1 cellular context compared by ENCODE assay signal in the genomic region with DNA sequence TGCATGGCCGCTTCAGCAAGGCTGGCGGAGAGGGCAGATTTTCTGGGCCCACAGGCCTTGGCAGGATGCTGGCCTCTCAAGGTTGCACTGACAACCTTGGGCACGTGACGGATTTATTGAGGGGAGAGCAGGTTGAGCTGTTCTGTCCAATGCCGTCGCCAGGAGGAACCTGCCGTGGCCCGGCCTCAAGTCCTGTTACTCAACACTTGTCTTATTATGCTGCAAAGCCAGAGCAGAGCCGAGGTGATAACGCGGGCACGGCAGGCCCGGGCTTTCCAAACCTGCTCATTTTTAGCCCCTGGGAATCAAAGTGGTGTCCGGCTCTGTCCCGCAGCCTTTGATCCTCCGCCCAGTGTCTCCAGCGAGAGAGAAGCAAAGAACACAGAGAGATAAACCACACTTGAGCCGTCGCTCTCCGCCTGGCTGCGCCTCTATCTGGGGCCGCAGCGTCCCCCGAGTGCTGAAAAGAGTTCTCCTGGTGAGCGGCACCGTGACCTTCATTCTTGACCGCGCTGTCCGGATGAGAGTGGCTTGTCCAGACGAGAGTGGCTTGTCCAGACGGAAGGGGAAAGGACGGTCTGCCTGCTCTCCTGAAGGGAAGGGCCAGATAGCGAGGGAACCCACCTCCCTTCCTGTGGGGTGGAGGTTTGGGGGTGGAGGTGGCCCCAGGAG.
A peak's percentile ranks its signal among the peaks of the same experiment; 100 is the strongest.
TF ChIP-seq lines count a peak whose summit lies in the region.

No MANE protein-coding gene starts in this region.

TF ChIP-seq in HepG2, 621 proteins besides CTCF, POLR2A, EP300 and RAD21 (continued from another document and continues in another):
- TF ChIP-seq ZXDC (CRISPR knock-in tag; IDR thresholded peaks at IDR 0.05) (no peak), ELF1 (CRISPR knock-in tag; IDR thresholded peaks at IDR 0.05) (no peak), MTF1 (CRISPR knock-in tag; IDR thresholded peaks at IDR 0.05) (no peak), TOPORS (CRISPR knock-in tag; IDR thresholded peaks at IDR 0.05) (no peak), ZNF781 (CRISPR knock-in tag; IDR thresholded peaks at IDR 0.05; ENCODE audit: borderline replicate concordance, not compliant biosample characterization) (no peak), HOXA3 (CRISPR knock-in tag; IDR thresholded peaks at IDR 0.05) (no peak), XBP1 (CRISPR knock-in tag; IDR thresholded peaks at IDR 0.05) (no peak), XRCC5 (optimal IDR thresholded peaks at IDR 0.05; ENCODE audit: low read length) (peak; percentile 37), ZNF205 (CRISPR knock-in tag; IDR thresholded peaks at IDR 0.05) (no peak), BORCS8-MEF2B (CRISPR knock-in tag; IDR thresholded peaks at IDR 0.05) (peak; percentile 59; the same call in 1 of the 2 replicates), JDP2 (CRISPR knock-in tag; IDR thresholded peaks at IDR 0.05; ENCODE audit: borderline replicate concordance) (no peak), ZNF292 (CRISPR knock-in tag; IDR thresholded peaks at IDR 0.05; ENCODE audit: borderline replicate concordance, low read depth) (peak; percentile 17; the same call in 1 of the 2 replicates), SMAD9 (CRISPR knock-in tag; IDR thresholded peaks at IDR 0.05) (no peak), DPF2 (CRISPR knock-in tag; IDR thresholded peaks at IDR 0.05; ENCODE audit: borderline replicate concordance, low read depth) (no peak; the same call in 1 of the 2 replicates), ZNF263 (CRISPR knock-in tag; IDR thresholded peaks at IDR 0.05) (no peak), RCOR2 (CRISPR knock-in tag; IDR thresholded peaks at IDR 0.05) (no peak), ZNF782 (CRISPR knock-in tag; IDR thresholded peaks at IDR 0.05; ENCODE audit: borderline replicate concordance) (no peak), TAF1 (CRISPR knock-in tag; IDR thresholded peaks at IDR 0.05) (no peak), DMAP1 (CRISPR knock-in tag; IDR thresholded peaks at IDR 0.05) (no peak; the same call in 1 of the 2 replicates), MAZ (IDR thresholded peaks at IDR 0.05; ENCODE audit: borderline replicate concordance, low read depth, low read length) (no peak), MAZ (CRISPR knock-in tag; IDR thresholded peaks at IDR 0.05; ENCODE audit: low read depth) (no peak), TFE3 (CRISPR knock-in tag; IDR thresholded peaks at IDR 0.05) (peak; percentile 29; the same call in 1 of the 2 replicates), KDM5B (CRISPR knock-in tag; IDR thresholded peaks at IDR 0.05; ENCODE audit: borderline replicate concordance) (no peak; the same call in 1 of the 2 replicates), JUN (CRISPR knock-in tag; IDR thresholded peaks at IDR 0.05) (no peak), KLF16 (CRISPR knock-in tag; IDR thresholded peaks at IDR 0.05) (no peak), ZNF34 (CRISPR knock-in tag; IDR thresholded peaks at IDR 0.05; ENCODE audit: borderline replicate concordance) (no peak), ZMYM4 (CRISPR knock-in tag; IDR thresholded peaks at IDR 0.05) (no peak), TCF7 (IDR thresholded peaks at IDR 0.05; ENCODE audit: low read depth) (peak; percentile 86), MATR3 (CRISPR knock-in tag; IDR thresholded peaks at IDR 0.05) (no peak), RBAK (CRISPR knock-in tag; IDR thresholded peaks at IDR 0.05) (no peak), CAMTA2 (CRISPR knock-in tag; IDR thresholded peaks at IDR 0.05; ENCODE audit: borderline replicate concordance) (no peak), ZNF281 (CRISPR knock-in tag; IDR thresholded peaks at IDR 0.05; ENCODE audit: borderline replicate concordance) (no peak), RFX5 (IDR thresholded peaks at IDR 0.05; ENCODE audit: low read depth, low read length) (no peak), KDM6A (CRISPR knock-in tag; IDR thresholded peaks at IDR 0.05; ENCODE audit: low read depth) (no peak), MED8 (CRISPR knock-in tag; IDR thresholded peaks at IDR 0.05; ENCODE audit: insufficient replicate concordance) (no peak), ZNF501 (CRISPR knock-in tag; IDR thresholded peaks at IDR 0.05) (no peak), LCORL (IDR thresholded peaks at IDR 0.05) (no peak), LCORL (CRISPR knock-in tag; IDR thresholded peaks at IDR 0.05) (peak; percentile 42), RBFOX2 (IDR thresholded peaks at IDR 0.05; ENCODE audit: low read depth, low read length) (peak; percentile 62), MEIS2 (CRISPR knock-in tag; IDR thresholded peaks at IDR 0.05) (no peak), ZNF17 (CRISPR knock-in tag; IDR thresholded peaks at IDR 0.05) (no peak), ZNF777 (CRISPR knock-in tag; IDR thresholded peaks at IDR 0.05) (no peak; the same call in 1 of the 2 replicates), ZNF619 (CRISPR knock-in tag; IDR thresholded peaks at IDR 0.05) (no peak), SOX5 (CRISPR knock-in tag; IDR thresholded peaks at IDR 0.05; ENCODE audit: borderline replicate concordance) (no peak; the same call in 1 of the 2 replicates), POLR2G (IDR thresholded peaks at IDR 0.05; ENCODE audit: low read depth, low read length) (peak; percentile 85), ZNF75D (CRISPR knock-in tag; IDR thresholded peaks at IDR 0.05; ENCODE audit: borderline replicate concordance) (no peak), ZNF790 (CRISPR knock-in tag; IDR thresholded peaks at IDR 0.05; ENCODE audit: borderline replicate concordance) (no peak), KAT7 (CRISPR knock-in tag; IDR thresholded peaks at IDR 0.05; ENCODE audit: borderline replicate concordance) (no peak; the same call in 1 of the 2 replicates), NFKBIZ (CRISPR knock-in tag; IDR thresholded peaks at IDR 0.05) (no peak), NCOA5 (CRISPR knock-in tag; IDR thresholded peaks at IDR 0.05) (no peak), SMARCC2 (IDR thresholded peaks at IDR 0.05) (no peak), KLF11 (CRISPR knock-in tag; IDR thresholded peaks at IDR 0.05) (no peak), RFX1 (IDR thresholded peaks at IDR 0.05) (no peak), ZSCAN31 (CRISPR knock-in tag; IDR thresholded peaks at IDR 0.05; ENCODE audit: low read depth) (no peak), KLF15 (CRISPR knock-in tag; IDR thresholded peaks at IDR 0.05; ENCODE audit: borderline replicate concordance) (no peak), ZBTB37 (CRISPR knock-in tag; IDR thresholded peaks at IDR 0.05) (no peak; the same call in 1 of the 2 replicates), CENPX (CRISPR knock-in tag; IDR thresholded peaks at IDR 0.05) (no peak)
- TF ChIP-seq, protein P1, sequence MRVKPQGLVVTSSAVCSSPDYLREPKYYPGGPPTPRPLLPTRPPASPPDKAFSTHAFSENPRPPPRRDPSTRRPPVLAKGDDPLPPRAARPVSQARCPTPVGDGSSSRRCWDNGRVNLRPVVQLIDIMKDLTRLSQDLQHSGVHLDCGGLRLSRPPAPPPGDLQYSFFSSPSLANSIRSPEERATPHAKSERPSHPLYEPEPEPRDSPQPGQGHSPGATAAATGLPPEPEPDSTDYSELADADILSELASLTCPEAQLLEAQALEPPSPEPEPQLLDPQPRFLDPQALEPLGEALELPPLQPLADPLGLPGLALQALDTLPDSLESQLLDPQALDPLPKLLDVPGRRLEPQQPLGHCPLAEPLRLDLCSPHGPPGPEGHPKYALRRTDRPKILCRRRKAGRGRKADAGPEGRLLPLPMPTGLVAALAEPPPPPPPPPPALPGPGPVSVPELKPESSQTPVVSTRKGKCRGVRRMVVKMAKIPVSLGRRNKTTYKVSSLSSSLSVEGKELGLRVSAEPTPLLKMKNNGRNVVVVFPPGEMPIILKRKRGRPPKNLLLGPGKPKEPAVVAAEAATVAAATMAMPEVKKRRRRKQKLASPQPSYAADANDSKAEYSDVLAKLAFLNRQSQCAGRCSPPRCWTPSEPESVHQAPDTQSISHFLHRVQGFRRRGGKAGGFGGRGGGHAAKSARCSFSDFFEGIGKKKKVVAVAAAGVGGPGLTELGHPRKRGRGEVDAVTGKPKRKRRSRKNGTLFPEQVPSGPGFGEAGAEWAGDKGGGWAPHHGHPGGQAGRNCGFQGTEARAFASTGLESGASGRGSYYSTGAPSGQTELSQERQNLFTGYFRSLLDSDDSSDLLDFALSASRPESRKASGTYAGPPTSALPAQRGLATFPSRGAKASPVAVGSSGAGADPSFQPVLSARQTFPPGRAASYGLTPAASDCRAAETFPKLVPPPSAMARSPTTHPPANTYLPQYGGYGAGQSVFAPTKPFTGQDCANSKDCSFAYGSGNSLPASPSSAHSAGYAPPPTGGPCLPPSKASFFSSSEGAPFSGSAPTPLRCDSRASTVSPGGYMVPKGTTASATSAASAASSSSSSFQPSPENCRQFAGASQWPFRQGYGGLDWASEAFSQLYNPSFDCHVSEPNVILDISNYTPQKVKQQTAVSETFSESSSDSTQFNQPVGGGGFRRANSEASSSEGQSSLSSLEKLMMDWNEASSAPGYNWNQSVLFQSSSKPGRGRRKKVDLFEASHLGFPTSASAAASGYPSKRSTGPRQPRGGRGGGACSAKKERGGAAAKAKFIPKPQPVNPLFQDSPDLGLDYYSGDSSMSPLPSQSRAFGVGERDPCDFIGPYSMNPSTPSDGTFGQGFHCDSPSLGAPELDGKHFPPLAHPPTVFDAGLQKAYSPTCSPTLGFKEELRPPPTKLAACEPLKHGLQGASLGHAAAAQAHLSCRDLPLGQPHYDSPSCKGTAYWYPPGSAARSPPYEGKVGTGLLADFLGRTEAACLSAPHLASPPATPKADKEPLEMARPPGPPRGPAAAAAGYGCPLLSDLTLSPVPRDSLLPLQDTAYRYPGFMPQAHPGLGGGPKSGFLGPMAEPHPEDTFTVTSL (CRISPR knock-in tag; IDR thresholded peaks at IDR 0.05; ENCODE audit: borderline replicate concordance), result 0 out of 2 replicates have a peak, but pooled peaks have one; percentile 29
- TF ChIP-seq, protein P2, sequence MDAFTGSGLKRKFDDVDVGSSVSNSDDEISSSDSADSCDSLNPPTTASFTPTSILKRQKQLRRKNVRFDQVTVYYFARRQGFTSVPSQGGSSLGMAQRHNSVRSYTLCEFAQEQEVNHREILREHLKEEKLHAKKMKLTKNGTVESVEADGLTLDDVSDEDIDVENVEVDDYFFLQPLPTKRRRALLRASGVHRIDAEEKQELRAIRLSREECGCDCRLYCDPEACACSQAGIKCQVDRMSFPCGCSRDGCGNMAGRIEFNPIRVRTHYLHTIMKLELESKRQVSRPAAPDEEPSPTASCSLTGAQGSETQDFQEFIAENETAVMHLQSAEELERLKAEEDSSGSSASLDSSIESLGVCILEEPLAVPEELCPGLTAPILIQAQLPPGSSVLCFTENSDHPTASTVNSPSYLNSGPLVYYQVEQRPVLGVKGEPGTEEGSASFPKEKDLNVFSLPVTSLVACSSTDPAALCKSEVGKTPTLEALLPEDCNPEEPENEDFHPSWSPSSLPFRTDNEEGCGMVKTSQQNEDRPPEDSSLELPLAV (CRISPR knock-in tag; conservative IDR thresholded peaks at IDR 0.05; ENCODE audit: low read depth), result no peak
